ENCODE assay signal across 8 cellular contexts in the genomic region with DNA sequence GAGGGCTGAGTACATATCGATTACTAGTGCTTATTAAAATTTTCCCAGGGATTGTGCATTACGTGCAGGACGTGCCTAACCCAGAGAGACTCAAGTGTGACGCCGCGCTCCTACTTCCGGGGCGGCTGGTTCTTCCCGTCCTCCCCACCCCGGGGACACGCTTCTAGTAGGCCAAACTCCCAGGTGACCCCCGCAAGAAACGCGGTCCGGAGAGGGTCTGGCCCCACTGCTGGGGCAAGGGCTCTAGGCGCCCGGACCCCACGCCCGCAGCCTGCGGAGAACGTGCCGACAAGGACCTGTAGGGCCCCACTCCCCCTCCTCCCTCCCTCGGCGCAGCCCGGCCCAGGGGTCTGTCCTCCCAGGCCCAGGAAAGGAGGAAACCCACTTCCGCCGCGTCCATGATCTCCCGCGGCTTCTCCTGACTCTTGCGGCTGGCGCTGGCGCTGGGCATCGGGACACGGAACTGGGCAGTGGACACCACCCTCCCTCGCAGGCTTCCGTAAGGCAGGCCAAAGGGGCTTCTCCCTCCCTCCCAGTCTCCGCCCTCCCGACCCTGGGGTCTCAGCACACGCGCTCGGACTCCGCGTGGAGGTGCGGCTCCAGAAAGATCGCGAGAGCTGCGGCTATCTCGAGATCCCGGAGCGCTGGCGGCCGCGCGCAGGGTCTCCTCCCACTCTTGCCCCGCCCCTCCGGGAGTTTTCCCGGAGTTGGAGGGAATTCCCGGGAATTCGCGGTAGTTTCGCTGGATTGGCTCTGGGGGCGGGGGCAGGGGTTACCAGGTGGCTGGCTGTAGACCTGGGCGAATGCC. TPM values are rescaled to one million over a fixed set of nuclear protein-coding genes. Genes with fewer than 3 reads are reported as not detected.
DNase-seq lines count a peak whose midpoint lies in the region; ATAC-seq and TF ChIP-seq lines count a peak whose summit lies in the region.

A gene (minus strand): TSS at position 609 of the 808 bp plus-strand sequence. CDS start 158 bp downstream, at position 451.

- no peaks in the 10 kb centered on the region for H3K27me3 ChIP-seq in BE2C
- H3K27me3 ChIP-seq in kidney epithelial cell (ENCODE audit: control insufficient read depth, insufficient read depth, low read length) = no peaks in the 10 kb centered on the region

- ATAC-seq in HG03439 (IDR thresholded peaks at IDR 0.05; ENCODE audit: unreplicated experiment) = peak; percentile 86

- H3K4me1 ChIP-seq in BE2C = no peaks in the 10 kb centered on the region

- no peak for TF ChIP-seq CTCF in BE2C (IDR thresholded peaks at IDR 0.05; ENCODE audit: low read depth, low read length)
- no peak for TF ChIP-seq CTCF in choroid plexus epithelial cell (conservative IDR thresholded peaks at IDR 0.05; ENCODE audit: low read depth, low read length)
- no peak for TF ChIP-seq CTCF in kidney epithelial cell (IDR thresholded peaks at IDR 0.05; ENCODE audit: insufficient read depth, low read length, poor library complexity, severe bottlenecking)

- H3K9me3 ChIP-seq in BE2C = no peaks in the 10 kb centered on the region

- no peaks in the 10 kb centered on the region for H3K36me3 ChIP-seq in BE2C
- no peaks in the 10 kb centered on the region for H3K36me3 ChIP-seq in kidney epithelial cell (ENCODE audit: control insufficient read depth, insufficient read depth, low read length)

- DNase-seq in BE2C (peak; percentile 88), GM19238 (ENCODE audit: insufficient read length, low spot score) (peak; percentile 82), NCI-H510A (lab: John Stamatoyannopoulos, UW) (peak; percentile 89), choroid plexus epithelial cell (ENCODE audit: low read depth) (peak; percentile 96), kidney epithelial cell (ENCODE audit: low read depth) (peak; percentile 61)
- peak; percentile 67 to 77 for DNase-seq in activated CD4-positive, alpha-beta T cell treated with anti-CD3 and anti-CD28 coated beads for 24 hours (ENCODE audit: low read depth in 2 of 2)
- DNase-seq in stimulated activated CD4-positive, alpha-beta T cell treated with anti-CD3 and anti-CD28 coated beads, Interleukin-15, amount 100 ng/mL, for 24 hours = peak; percentile 91

- H3K4me3 ChIP-seq in BE2C (ENCODE audit: low read depth, low read length) (peak within 1 kb of the TSS; percentile 83), choroid plexus epithelial cell (ENCODE audit: low read depth, low read length) (peak within 1 kb of the TSS; percentile 90), kidney epithelial cell (ENCODE audit: low read depth, low read length) (peak within 1 kb of the TSS; percentile 66)

RNA-seq across cellular contexts. Expression of the gene that starts here (rescaled TPM):
- polyA plus RNA-seq in BE2C (2012; ENCODE audit: insufficient read depth, insufficient read length, low read depth) = 68.1 TPM
- 69.4 and 69.7 TPM in 2 replicates for total RNA-seq in kidney epithelial cell

Comparison
In these comparisons a context has a peak if more than half of its experiments do, and no peak if none do; other contexts are left out.
1. Peak in every context shown above with its lines: DNase-seq, ATAC-seq and H3K4me3 ChIP-seq.